ENCODE assay signal across 9 cellular contexts in genomic region chr3:27311400-27311799, GRCh38. TPM values are rescaled to one million over a fixed set of nuclear protein-coding genes. Genes with fewer than 3 reads are reported as not detected.
DNase-seq lines count a peak whose midpoint lies in the region; ATAC-seq and TF ChIP-seq lines count a peak whose summit lies in the region.
"Had no signal": no experiment of that assay in that cellular context is flagged by ENCODE, and none has a peak within 500 bp of the region (broad histone marks: within the 10 kb centered on the region; RNA-seq: fewer than 3 reads in every experiment).

No MANE protein-coding gene starts in this region.

- ATAC-seq in GM21528 (IDR thresholded peaks at IDR 0.05; ENCODE audit: low FRiP score, unreplicated experiment): no peak
- no peak for ATAC-seq in HG03439 (IDR thresholded peaks at IDR 0.05; ENCODE audit: unreplicated experiment)
- ATAC-seq in GM21723 (IDR thresholded peaks at IDR 0.05; ENCODE audit: unreplicated experiment): no peak

- H3K9me3 Mint-ChIP-seq in chondrocyte (ENCODE audit: low read depth): no peaks in the 10 kb centered on the region
- H3K9me3 Mint-ChIP-seq in nephron progenitor cell: no peaks in the 10 kb centered on the region

- H3K4me3 Mint-ChIP-seq in chondrocyte (ENCODE audit: unreplicated experiment) (no peak overlapping the region), nephron progenitor cell (no peak overlapping the region)

- H3K27me3 Mint-ChIP-seq in chondrocyte (ENCODE audit: low read depth): no peaks in the 10 kb centered on the region
- H3K27me3 Mint-ChIP-seq in nephron progenitor cell (ENCODE audit: low read depth, poor library complexity): peaks cover 8% of the 10 kb centered on the region

- H3K4me1 Mint-ChIP-seq in chondrocyte (ENCODE audit: low read depth) (peaks cover 34% of the 10 kb centered on the region), nephron progenitor cell (peaks cover 15% of the 10 kb centered on the region)

- peaks cover 5% of the 10 kb centered on the region for H3K36me3 Mint-ChIP-seq in chondrocyte (ENCODE audit: low read depth)
- H3K36me3 Mint-ChIP-seq in nephron progenitor cell (ENCODE audit: low read depth): no peaks in the 10 kb centered on the region

- peak overlapping the region; percentile 83 for H3K27ac Mint-ChIP-seq in chondrocyte (ENCODE audit: unreplicated experiment)
- peak overlapping the region; percentile 77 for H3K27ac Mint-ChIP-seq in nephron progenitor cell

- TF ChIP-seq CTCF in chondrocyte (IDR thresholded peaks at IDR 0.05) (no peak), nephron progenitor cell (IDR thresholded peaks at IDR 0.05) (no peak)

- DNase-seq in DMS53 (lab: John Stamatoyannopoulos, UW): peak; percentile 69
- DNase-seq in M059J (ENCODE audit: low read depth): peak; percentile 97
- DNase-seq in chondrocyte (ENCODE audit: low spot score): no peak
- no peak for DNase-seq in nephron progenitor cell
- DNase-seq in anterior cingulate cortex (lab: John Stamatoyannopoulos, UW): no peak

RNA-seq across cellular contexts. Expression of gene NEK10, which starts 57.8 kb away (rescaled TPM):
- 0.71 and 1.4 TPM in 2 replicates for total RNA-seq in M059J (2014; rRNA removed; shearing (Covaris generic))
- total RNA-seq in chondrocyte: 7.3 to 7.9 TPM (median 7.5 TPM) in 3 replicates
- total RNA-seq: vagina had no signal

Comparison
In these comparisons a context has a peak if more than half of its experiments do, and no peak if none do; other contexts are left out.
1. DNase-seq: peak in DMS53 (single experiment) and M059J (single experiment); none in chondrocyte (single experiment), nephron progenitor cell (single experiment) and anterior cingulate cortex (0 of 58).